ENCODE assay signal across 10 cellular contexts in genomic region chr3:100041328-100041749, GRCh38.
DNase-seq lines count a peak whose midpoint lies in the region; ATAC-seq and TF ChIP-seq lines count a peak whose summit lies in the region.
"Had no signal": no experiment of that assay in that cellular context is flagged by ENCODE, and none has a peak within 500 bp of the region (broad histone marks: within the 10 kb centered on the region; RNA-seq: fewer than 3 reads in every experiment).

No MANE protein-coding gene starts in this region.

- DNase-seq in ELR (ENCODE audit: low read depth) (peak; percentile 94), adipocyte (ENCODE audit: low read depth) (peak; percentile 88), Right ventricle myocardium superior (no peak), gastrocnemius medialis (no peak), hypothalamus (lab: John Stamatoyannopoulos, UW) (no peak)
- DNase-seq in stimulated activated naive CD8-positive, alpha-beta T cell treated with anti-CD3 and anti-CD28 coated beads, Interleukin-15, amount 100 ng/mL, for 72 hours: no peak
- DNase-seq: NCI-H748 treated with DMSO at 0.1 percent for 48 hours, small intestine had no signal

- ATAC-seq in Right ventricle myocardium superior (ENCODE audit: poor library complexity) (peak; percentile 62), gastrocnemius medialis (peak; percentile 28 to 40), GM21381 (IDR thresholded peaks at IDR 0.05; ENCODE audit: unreplicated experiment) (no peak), HG03025 (IDR thresholded peaks at IDR 0.05; ENCODE audit: low FRiP score, unreplicated experiment) (no peak)
- no peak for ATAC-seq in stimulated activated naive CD8-positive, alpha-beta T cell treated with anti-CD3 and anti-CD28 coated beads, Interleukin-15, amount 100 ng/mL, for 72 hours

- TF ChIP-seq CTCF in gastrocnemius medialis (IDR thresholded peaks at IDR 0.05 in 4 of 5, conservative IDR thresholded peaks at IDR 0.05 in 1 of 5): no peak

- H3K27me3 ChIP-seq in adipocyte (replicated peaks; ENCODE audit: control insufficient read depth, insufficient read depth, low read length) (no peaks in the 10 kb centered on the region), gastrocnemius medialis (no peaks in the 10 kb centered on the region)

- H3K4me3 Mint-ChIP-seq in stimulated activated naive CD8-positive, alpha-beta T cell treated with anti-CD3 and anti-CD28 coated beads, Interleukin-15, amount 100 ng/mL, for 72 hours: no peak overlapping the region

- H3K9me3 Mint-ChIP-seq in stimulated activated naive CD8-positive, alpha-beta T cell treated with anti-CD3 and anti-CD28 coated beads, Interleukin-15, amount 100 ng/mL, for 72 hours: no peaks in the 10 kb centered on the region

- H3K9me3 ChIP-seq in adipocyte (ENCODE audit: control insufficient read depth, low read length) (no peaks in the 10 kb centered on the region), gastrocnemius medialis (no peaks in the 10 kb centered on the region)

- H3K4me1 ChIP-seq in adipocyte (ENCODE audit: control insufficient read depth, insufficient read depth, low read length): peaks cover 48% of the 10 kb centered on the region
- H3K4me1 ChIP-seq in gastrocnemius medialis: peaks cover 56 to 64% of the 10 kb centered on the region in 2 donors

- peak overlapping the region; percentile 83 for H3K9ac ChIP-seq in adipocyte (ENCODE audit: low read length)

- H3K36me3 ChIP-seq in adipocyte (ENCODE audit: control insufficient read depth, insufficient read depth, low read length, severe bottlenecking): no peaks in the 10 kb centered on the region
- no peaks in the 10 kb centered on the region for H3K36me3 ChIP-seq in gastrocnemius medialis

- peak overlapping the region in 1 of 2 donors; percentile 83 for H3K27ac Mint-ChIP-seq in stimulated activated naive CD8-positive, alpha-beta T cell treated with anti-CD3 and anti-CD28 coated beads, Interleukin-15, amount 100 ng/mL, for 72 hours

- no peaks in the 10 kb centered on the region for H3K27me3 Mint-ChIP-seq in stimulated activated naive CD8-positive, alpha-beta T cell treated with anti-CD3 and anti-CD28 coated beads, Interleukin-15, amount 100 ng/mL, for 72 hours

- intact Hi-C loops in Right ventricle myocardium superior (cut with DNase I) (loop anchor here (10.0 kb wide), 2 partner anchors 97 to 167 kb away; no protein-coding TSS in a partner anchor), gastrocnemius medialis (cut with DNase I; ENCODE audit: low total_unique reads) (no loop called here)

- peak overlapping the region; percentile 87 to 94 (median 88) for H3K27ac ChIP-seq in gastrocnemius medialis

- peak; percentile 7 to 19 for TF ChIP-seq POLR2A in gastrocnemius medialis (IDR thresholded peaks at IDR 0.05)

- H3K4me1 Mint-ChIP-seq in stimulated activated naive CD8-positive, alpha-beta T cell treated with anti-CD3 and anti-CD28 coated beads, Interleukin-15, amount 100 ng/mL, for 72 hours: peaks cover 11% of the 10 kb centered on the region

- in situ Hi-C loops in gastrocnemius medialis (cut with MboI; ENCODE audit: low sequenced_read_pairs in 4 of 4): no loop called here

- H3K4me3 ChIP-seq in adipocyte (ENCODE audit: low read length) (peak overlapping the region; percentile 60), gastrocnemius medialis (no peak overlapping the region)

Comparison
In these comparisons a context has a peak if more than half of its experiments do, and no peak if none do; other contexts are left out.
1. DNase-seq: peak in ELR (single experiment) and adipocyte (single experiment); none in Right ventricle myocardium superior (single experiment), gastrocnemius medialis (0 of 2), hypothalamus (0 of 51) and stimulated activated naive CD8-positive, alpha-beta T cell treated with anti-CD3 and anti-CD28 coated beads, Interleukin-15, amount 100 ng/mL, for 72 hours (0 of 2).
2. ATAC-seq: peak in Right ventricle myocardium superior (single experiment) and gastrocnemius medialis (2 of 2); none in GM21381 (single experiment), HG03025 (single experiment) and stimulated activated naive CD8-positive, alpha-beta T cell treated with anti-CD3 and anti-CD28 coated beads, Interleukin-15, amount 100 ng/mL, for 72 hours (single experiment).